In genomic region chr17:29682987-29683386, GRCh38 we compare ENCODE assay signal across 13 cellular contexts.
A peak's percentile ranks its signal among the peaks of the same experiment; 100 is the strongest.
DNase-seq lines count a peak whose midpoint lies in the region; ATAC-seq and TF ChIP-seq lines count a peak whose summit lies in the region.
"Had no signal": no experiment of that assay in that cellular context is flagged by ENCODE, and none has a peak within 500 bp of the region (broad histone marks: within the 10 kb centered on the region; RNA-seq: fewer than 3 reads in every experiment).

No MANE protein-coding gene starts in this region.

- H3K27ac ChIP-seq in CD8-positive, alpha-beta T cell (ENCODE audit: low read depth, low read length), result no peak overlapping the region
- H3K27ac ChIP-seq in Peyer's patch, result peak overlapping the region; percentile 0 to 60 (median 32)
- H3K27ac ChIP-seq in parathyroid adenoma, result no peak overlapping the region

- peaks cover 65% of the 10 kb centered on the region for H3K36me3 Mint-ChIP-seq in CD8-positive, alpha-beta T cell

- no peaks in the 10 kb centered on the region for H3K27me3 Mint-ChIP-seq in CD8-positive, alpha-beta T cell (ENCODE audit: low read depth)

- no peaks in the 10 kb centered on the region for H3K9me3 ChIP-seq in CD8-positive, alpha-beta T cell (ENCODE audit: low read length)
- H3K9me3 ChIP-seq in Peyer's patch (no peaks in the 10 kb centered on the region), parathyroid adenoma (ENCODE audit: control insufficient read depth, low read length) (no peaks in the 10 kb centered on the region)

- peaks cover 4% of the 10 kb centered on the region for H3K4me1 ChIP-seq in CD8-positive, alpha-beta T cell (ENCODE audit: insufficient read depth, low read length)
- H3K4me1 ChIP-seq in Peyer's patch (peaks cover 0 to 5% (median 2%) of the 10 kb centered on the region in 4 donors), parathyroid adenoma (no peaks in the 10 kb centered on the region)

- H3K9me3 Mint-ChIP-seq in CD8-positive, alpha-beta T cell, result no peaks in the 10 kb centered on the region

- no peak overlapping the region for H2AFZ ChIP-seq in parathyroid adenoma

- H3K36me3 ChIP-seq in CD8-positive, alpha-beta T cell (ENCODE audit: insufficient read depth, low read length), result peaks cover 23% of the 10 kb centered on the region
- H3K36me3 ChIP-seq in Peyer's patch, result peaks cover 0 to 5% (median 0%) of the 10 kb centered on the region in 3 donors
- no peaks in the 10 kb centered on the region for H3K36me3 ChIP-seq in parathyroid adenoma (ENCODE audit: control insufficient read depth, insufficient read depth, low read length)

- no peaks in the 10 kb centered on the region for H3K27me3 ChIP-seq in CD8-positive, alpha-beta T cell (ENCODE audit: insufficient read depth, low read length)
- H3K27me3 ChIP-seq in Peyer's patch, result no peaks in the 10 kb centered on the region
- no peaks in the 10 kb centered on the region for H3K27me3 ChIP-seq in parathyroid adenoma (ENCODE audit: control insufficient read depth, insufficient read depth, low read length)

- no peak overlapping the region for H3K4me3 Mint-ChIP-seq in CD8-positive, alpha-beta T cell

- no peak overlapping the region for H3K4me3 ChIP-seq in CD8-positive, alpha-beta T cell (ENCODE audit: low read depth, low read length)
- no peak overlapping the region for H3K4me3 ChIP-seq in Peyer's patch
- no peak overlapping the region for H3K4me3 ChIP-seq in fibroblast of villous mesenchyme (ENCODE audit: low read depth, low read length)
- no peak overlapping the region for H3K4me3 ChIP-seq in parathyroid adenoma (ENCODE audit: low read depth, low read length)

- CTCF ChIA-PET in CD8-positive, alpha-beta T cell (lab: Charles Lee), result interaction anchor here (0.8 to 3.9 kb wide), 7 partner anchors 11 to 125 kb away, joined by 3 to 20 read pairs (median 3); no protein-coding TSS in a partner anchor

- peak overlapping the region; percentile 62 for H3K27ac Mint-ChIP-seq in CD8-positive, alpha-beta T cell

- H3K4me2 ChIP-seq in parathyroid adenoma (ENCODE audit: low read length), result peak overlapping the region; percentile 4

- ATAC-seq in CD8-positive, alpha-beta T cell, result no peak
- no peak for ATAC-seq in HG03432 (IDR thresholded peaks at IDR 0.05; ENCODE audit: unreplicated experiment)

- intact Hi-C loops in CD8-positive, alpha-beta T cell (cut with DNase I, micrococcal nuclease), result loop anchor here (2.0 to 5.0 kb wide), 3 partner anchors 16 to 94 kb away; no protein-coding TSS in a partner anchor

- H3K79me2 ChIP-seq in parathyroid adenoma, result no peaks in the 10 kb centered on the region

- no peak overlapping the region for H3K9ac ChIP-seq in parathyroid adenoma

- peaks cover 22% of the 10 kb centered on the region for H3K4me1 Mint-ChIP-seq in CD8-positive, alpha-beta T cell (ENCODE audit: low read depth)

- no peak for DNase-seq in CD8-positive, alpha-beta T cell
- DNase-seq in Peyer's patch, result no peak
- peak; percentile 73 for DNase-seq in fibroblast of villous mesenchyme (ENCODE audit: low read depth)
- DNase-seq in mucosa of gallbladder (ENCODE audit: low spot score), result no peak
- DNase-seq in AG08396 (ENCODE audit: low spot score), result no peak
- no peak for DNase-seq in activated CD8-positive, alpha-beta memory T cell treated with anti-CD3 and anti-CD28 coated beads for 24 hours
- DNase-seq: activated CD4-positive, CD25-positive, alpha-beta regulatory T cell treated with anti-CD3 and anti-CD28 coated beads, Interleukin-2, amount 50 U/mL, for 72 hours; central memory CD4-positive, alpha-beta T cell; GDM1; left cardiac atrium; NCI-H345 had no signal

- TF ChIP-seq POLR2A in Peyer's patch (IDR thresholded peaks at IDR 0.05), result no peak

- no peak for TF ChIP-seq CTCF in CD8-positive, alpha-beta T cell (IDR thresholded peaks at IDR 0.05)
- TF ChIP-seq CTCF in Peyer's patch (IDR thresholded peaks at IDR 0.05) (no peak), fibroblast of villous mesenchyme (IDR thresholded peaks at IDR 0.05; ENCODE audit: insufficient read depth, low read depth, low read length) (no peak), parathyroid adenoma (IDR thresholded peaks at IDR 0.05) (no peak)

- POLR2A ChIA-PET in CD8-positive, alpha-beta T cell (lab: Charles Lee), result interaction anchor here (0.9 to 1.9 kb wide), 4 partner anchors 8 to 86 kb away, joined by 3 to 5 read pairs (median 4); no protein-coding TSS in a partner anchor

Comparison
In these comparisons a context has a peak if more than half of its experiments do, and no peak if none do; other contexts are left out.
1. H3K27ac ChIP-seq: peak in Peyer's patch (4 of 4); none in CD8-positive, alpha-beta T cell (single experiment) and parathyroid adenoma (single experiment).